ENCODE assay signal across 9 cellular contexts in the genomic region with DNA sequence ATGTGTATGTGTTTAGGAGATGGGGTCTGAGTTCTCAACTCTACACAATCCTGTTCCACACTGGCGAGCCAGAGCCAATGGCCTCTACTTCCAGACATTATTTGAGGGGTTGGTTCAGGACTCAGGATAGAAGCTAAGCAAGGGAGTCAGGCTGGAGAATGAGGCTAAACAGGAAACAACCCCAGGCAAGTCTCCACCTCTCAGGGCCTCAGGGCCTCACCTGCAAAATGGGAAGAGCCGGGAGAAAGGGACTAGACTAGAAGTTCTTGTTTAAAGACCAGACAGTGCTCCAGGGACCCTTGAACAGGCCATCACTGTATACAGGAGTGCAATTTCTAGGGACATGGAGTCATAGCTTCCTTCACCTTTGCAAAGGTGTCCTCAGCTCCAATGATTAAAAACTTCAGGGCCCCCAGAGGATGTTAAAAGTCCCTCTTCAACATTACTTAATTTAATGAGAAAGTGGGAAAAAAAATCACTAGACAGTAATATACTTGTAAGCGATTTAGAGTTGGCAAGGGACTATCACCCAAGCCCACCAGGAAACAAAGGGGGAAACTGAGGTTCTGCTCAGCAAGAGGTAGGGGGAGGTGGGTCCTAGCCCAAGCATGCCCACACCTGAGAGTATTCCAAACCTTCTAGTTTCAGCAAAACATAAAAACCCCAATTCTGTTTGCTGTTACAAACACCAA. TPM values are rescaled to one million over a fixed set of nuclear protein-coding genes. Genes with fewer than 3 reads are reported as not detected.
DNase-seq lines count a peak whose midpoint lies in the region; ATAC-seq and TF ChIP-seq lines count a peak whose summit lies in the region.
"Had no signal": no experiment of that assay in that cellular context is flagged by ENCODE, and none has a peak within 500 bp of the region (broad histone marks: within the 10 kb centered on the region; RNA-seq: fewer than 3 reads in every experiment).

No MANE protein-coding gene starts in this region.

- POLR2A ChIA-PET in activated naive CD8-positive, alpha-beta T cell treated with anti-CD3 and anti-CD28 coated beads, Interleukin-2, amount 10 ng/mL, durations not matched to agents 7 days and 5 days (lab: Charles Lee), result no interaction called here

- peak overlapping the region; percentile 99 for H3K27ac ChIP-seq in upper lobe of right lung

- H3K27me3 ChIP-seq in upper lobe of right lung, result no peaks in the 10 kb centered on the region

- TF ChIP-seq CTCF in natural killer cell (IDR thresholded peaks at IDR 0.05) (no peak), upper lobe of right lung (IDR thresholded peaks at IDR 0.05) (no peak)

- intact Hi-C loops in natural killer cell (cut with micrococcal nuclease), result loop anchor here (5.0 kb wide), 1 partner anchor 43 kb away; a partner anchor contains a TSS
- intact Hi-C loops in upper lobe of right lung (cut with DNase I), result loop anchor here (5.0 kb wide), 1 partner anchor 43 kb away; a partner anchor contains a TSS

- H3K4me1 Mint-ChIP-seq in activated naive CD8-positive, alpha-beta T cell treated with anti-CD3 and anti-CD28 coated beads, Interleukin-2, amount 10 ng/mL, durations not matched to agents 7 days and 5 days, result peaks cover 42% of the 10 kb centered on the region
- H3K4me1 Mint-ChIP-seq in activated naive CD8-positive, alpha-beta T cell treated with anti-CD3 and anti-CD28 coated beads, Interleukin-2, amount 50 U/mL, for 24 hours, result peaks cover 51% of the 10 kb centered on the region
- peaks cover 35 to 38% of the 10 kb centered on the region in 2 donors for H3K4me1 Mint-ChIP-seq in effector memory CD8-positive, alpha-beta T cell (ENCODE audit: low read depth in 2 of 2)
- peaks cover 42 to 62% of the 10 kb centered on the region in 2 donors for H3K4me1 Mint-ChIP-seq in natural killer cell

- H3K9me3 Mint-ChIP-seq in activated naive CD8-positive, alpha-beta T cell treated with anti-CD3 and anti-CD28 coated beads, Interleukin-2, amount 10 ng/mL, durations not matched to agents 7 days and 5 days, result no peaks in the 10 kb centered on the region
- H3K9me3 Mint-ChIP-seq in activated naive CD8-positive, alpha-beta T cell treated with anti-CD3 and anti-CD28 coated beads, Interleukin-2, amount 50 U/mL, for 24 hours, result no peaks in the 10 kb centered on the region
- no peaks in the 10 kb centered on the region for H3K9me3 Mint-ChIP-seq in effector memory CD8-positive, alpha-beta T cell
- H3K9me3 Mint-ChIP-seq in natural killer cell, result no peaks in the 10 kb centered on the region

- H3K4me1 ChIP-seq in upper lobe of right lung, result peaks cover 67% of the 10 kb centered on the region

- ATAC-seq in activated naive CD8-positive, alpha-beta T cell treated with anti-CD3 and anti-CD28 coated beads, Interleukin-2, amount 10 ng/mL, durations not matched to agents 7 days and 5 days (ENCODE audit: low read depth), result no peak
- ATAC-seq in activated naive CD8-positive, alpha-beta T cell treated with anti-CD3 and anti-CD28 coated beads, Interleukin-2, amount 50 U/mL, for 24 hours, result no peak
- ATAC-seq in effector memory CD8-positive, alpha-beta T cell (replicated peaks), result no peak
- ATAC-seq in natural killer cell (no peak), upper lobe of right lung (no peak)

- H3K27me3 Mint-ChIP-seq in activated naive CD8-positive, alpha-beta T cell treated with anti-CD3 and anti-CD28 coated beads, Interleukin-2, amount 10 ng/mL, durations not matched to agents 7 days and 5 days, result no peaks in the 10 kb centered on the region
- H3K27me3 Mint-ChIP-seq in activated naive CD8-positive, alpha-beta T cell treated with anti-CD3 and anti-CD28 coated beads, Interleukin-2, amount 50 U/mL, for 24 hours, result no peaks in the 10 kb centered on the region
- H3K27me3 Mint-ChIP-seq in effector memory CD8-positive, alpha-beta T cell, result no peaks in the 10 kb centered on the region
- H3K27me3 Mint-ChIP-seq in natural killer cell (ENCODE audit: low read depth in 2 of 2), result no peaks in the 10 kb centered on the region

- H3K9me3 ChIP-seq in upper lobe of right lung, result no peaks in the 10 kb centered on the region

- H3K4me3 ChIP-seq in upper lobe of right lung, result no peak overlapping the region

- DNase-seq in activated naive CD8-positive, alpha-beta T cell treated with anti-CD3 and anti-CD28 coated beads, Interleukin-2, amount 10 ng/mL, durations not matched to agents 7 days and 5 days, result no peak
- no peak for DNase-seq in activated naive CD8-positive, alpha-beta T cell treated with anti-CD3 and anti-CD28 coated beads, Interleukin-2, amount 50 U/mL, for 24 hours
- no peak for DNase-seq in effector memory CD8-positive, alpha-beta T cell
- DNase-seq in natural killer cell, result no peak
- no peak for DNase-seq in upper lobe of right lung
- no peak for DNase-seq in T-helper 1 cell
- DNase-seq in DMS79 (lab: John Stamatoyannopoulos, UW), result no peak
- DNase-seq in NOMO-1 treated with dmso at 0.1 percent for 144 hours (lab: John Stamatoyannopoulos, UW; ENCODE audit: unreplicated experiment), result no peak
- DNase-seq: NCI-H774 had no signal

- H3K4me3 Mint-ChIP-seq in activated naive CD8-positive, alpha-beta T cell treated with anti-CD3 and anti-CD28 coated beads, Interleukin-2, amount 10 ng/mL, durations not matched to agents 7 days and 5 days, result no peak overlapping the region
- no peak overlapping the region for H3K4me3 Mint-ChIP-seq in activated naive CD8-positive, alpha-beta T cell treated with anti-CD3 and anti-CD28 coated beads, Interleukin-2, amount 50 U/mL, for 24 hours
- H3K4me3 Mint-ChIP-seq in effector memory CD8-positive, alpha-beta T cell, result no peak overlapping the region
- no peak overlapping the region for H3K4me3 Mint-ChIP-seq in natural killer cell

- H3K36me3 Mint-ChIP-seq in activated naive CD8-positive, alpha-beta T cell treated with anti-CD3 and anti-CD28 coated beads, Interleukin-2, amount 10 ng/mL, durations not matched to agents 7 days and 5 days, result peaks cover 24% of the 10 kb centered on the region
- peaks cover 13% of the 10 kb centered on the region for H3K36me3 Mint-ChIP-seq in activated naive CD8-positive, alpha-beta T cell treated with anti-CD3 and anti-CD28 coated beads, Interleukin-2, amount 50 U/mL, for 24 hours (ENCODE audit: low read depth)
- H3K36me3 Mint-ChIP-seq in effector memory CD8-positive, alpha-beta T cell (ENCODE audit: insufficient read depth), result peaks cover 19% of the 10 kb centered on the region
- H3K36me3 Mint-ChIP-seq in natural killer cell, result no peaks in the 10 kb centered on the region

- peak overlapping the region; percentile 60 for H3K27ac Mint-ChIP-seq in activated naive CD8-positive, alpha-beta T cell treated with anti-CD3 and anti-CD28 coated beads, Interleukin-2, amount 10 ng/mL, durations not matched to agents 7 days and 5 days
- H3K27ac Mint-ChIP-seq in activated naive CD8-positive, alpha-beta T cell treated with anti-CD3 and anti-CD28 coated beads, Interleukin-2, amount 50 U/mL, for 24 hours, result no peak overlapping the region
- peak overlapping the region; percentile 31 to 87 for H3K27ac Mint-ChIP-seq in effector memory CD8-positive, alpha-beta T cell
- peak overlapping the region; percentile 83 to 87 for H3K27ac Mint-ChIP-seq in natural killer cell

- H3K36me3 ChIP-seq in upper lobe of right lung, result no peaks in the 10 kb centered on the region

RNA-seq across cellular contexts. Expression of a gene that starts 41.7 kb away (rescaled TPM):
- total RNA-seq in activated naive CD8-positive, alpha-beta T cell treated with anti-CD3 and anti-CD28 coated beads, Interleukin-2, amount 10 ng/mL, durations not matched to agents 7 days and 5 days, result 10 to 100 TPM; 51.0 to 51.5 TPM
- total RNA-seq in natural killer cell (10 to 100 TPM; 57.6 to 72.6 (median 69.8) TPM), upper lobe of right lung (45.7 TPM)
